In genomic region chr1:46184920-46185658, GRCh38 we compare ENCODE assay signal across 1 cellular context.
TF ChIP-seq lines count a peak whose summit lies in the region.

No MANE protein-coding gene starts in this region.

TF ChIP-seq in GM12878, 131 proteins besides CTCF, POLR2A, EP300 and RAD21:
- TF ChIP-seq RB1 (IDR thresholded peaks at IDR 0.05; ENCODE audit: borderline replicate concordance) = no peak
TF ChIP-seq in GM12878: peak in this region for 0.
